In genomic region chr5:124001216-124001615, GRCh38 we compare ENCODE assay signal across 16 cellular contexts.
"Had no signal": no experiment of that assay in that cellular context is flagged by ENCODE, and none has a peak within 500 bp of the region (broad histone marks: within the 10 kb centered on the region; RNA-seq: fewer than 3 reads in every experiment).

No MANE protein-coding gene starts in this region.

- H3K27me3 ChIP-seq: cardiac muscle cell, gastroesophageal sphincter, right atrium auricular region had no signal

- H3K9me3 ChIP-seq: gastroesophageal sphincter, mucosa of descending colon had no signal

- DNase-seq: activated CD4-positive, alpha-beta T cell treated with anti-CD3 and anti-CD28 coated beads, Interleukin-2, amount 50 U/mL, for 48 hours; activated naive CD4-positive, alpha-beta T cell treated with Interleukin-2 at 50 U/mL for 16 hours; activated naive CD8-positive, alpha-beta T cell treated with anti-CD3 and anti-CD28 coated beads for 36 hours; activated T-cell treated with anti-CD3 and anti-CD28 coated beads, Interleukin-2, amount 50 U/mL, for 48 hours; amniotic stem cell; left cardiac atrium; mucosa of descending colon; stimulated activated CD4-positive, alpha-beta T cell treated with anti-CD3 and anti-CD28 coated beads, Interleukin-12 subunit alpha, Interleukin-12 subunit beta, amount 100 ng/mL, for 4 hours; stimulated activated CD4-positive, alpha-beta T cell treated with anti-CD3 and anti-CD28 coated beads, Interleukin-4, amount 100 ng/mL, for 4 hours; stimulated activated naive CD8-positive, alpha-beta T cell treated with anti-CD3 and anti-CD28 coated beads, Interleukin-15, Interleukin-2, amounts not matched to agents 100 U/mL and 50 U/mL, for 24 hours had no signal

- H3K4me1 Mint-ChIP-seq: activated naive CD8-positive, alpha-beta T cell treated with anti-CD3 and anti-CD28 coated beads for 36 hours had no signal

- H3K4me3 ChIP-seq: cardiac muscle cell, gastroesophageal sphincter, mucosa of descending colon, right atrium auricular region had no signal

- H3K4me1 ChIP-seq: gastroesophageal sphincter, right atrium auricular region had no signal

- H3K27ac Mint-ChIP-seq: activated naive CD8-positive, alpha-beta T cell treated with anti-CD3 and anti-CD28 coated beads for 36 hours; memory B cell; progenitor cell of endocrine pancreas had no signal

- H3K9me3 Mint-ChIP-seq: activated naive CD8-positive, alpha-beta T cell treated with anti-CD3 and anti-CD28 coated beads for 36 hours had no signal

- H3K27me3 Mint-ChIP-seq: activated naive CD8-positive, alpha-beta T cell treated with anti-CD3 and anti-CD28 coated beads for 36 hours; memory B cell; progenitor cell of endocrine pancreas had no signal

- H3K36me3 Mint-ChIP-seq: activated naive CD8-positive, alpha-beta T cell treated with anti-CD3 and anti-CD28 coated beads for 36 hours; memory B cell had no signal

- H3K27ac ChIP-seq: cardiac muscle cell, epithelial cell of prostate, gastroesophageal sphincter, right atrium auricular region had no signal

- H3K36me3 ChIP-seq: cardiac muscle cell, gastroesophageal sphincter, right atrium auricular region had no signal

- H3K4me3 Mint-ChIP-seq: activated naive CD8-positive, alpha-beta T cell treated with anti-CD3 and anti-CD28 coated beads for 36 hours; memory B cell had no signal
